In genomic region chr4:168440442-168441264, GRCh38 we compare ENCODE assay signal across 8 cellular contexts. TPM values are rescaled to one million over a fixed set of nuclear protein-coding genes. Genes with fewer than 3 reads are reported as not detected.
DNase-seq lines count a peak whose midpoint lies in the region; ATAC-seq and TF ChIP-seq lines count a peak whose summit lies in the region.

No MANE protein-coding gene starts in this region.

- TF ChIP-seq CTCF in GM13977 (IDR thresholded peaks at IDR 0.05; ENCODE audit: extremely low read depth, insufficient read depth, missing control alignments) (no peak), HFF-Myc (IDR thresholded peaks at IDR 0.05; ENCODE audit: low read depth, low read length, missing control alignments) (no peak), ovary (IDR thresholded peaks at IDR 0.05) (no peak)

- H3K27me3 ChIP-seq in ovary = no peaks in the 10 kb centered on the region
- no peaks in the 10 kb centered on the region for H3K27me3 ChIP-seq in right cardiac atrium (ENCODE audit: control insufficient read depth, insufficient read depth)

- no peak overlapping the region for H3K4me3 ChIP-seq in HFF-Myc (replicated peaks; ENCODE audit: low read depth, low read length)
- no peak overlapping the region for H3K4me3 ChIP-seq in ovary
- no peak overlapping the region for H3K4me3 ChIP-seq in right cardiac atrium (ENCODE audit: low read length)

- in situ Hi-C loops in GM13977 (cut with MboI; ENCODE audit: low pct_unique_long_range_greater_than_20kb, low sequenced_read_pairs, unreplicated experiment) = no loop called here

- ATAC-seq in right cardiac atrium = no peak
- no peak for ATAC-seq in sciatic nerve

- intact Hi-C loops in ovary (cut with DNase I) = no loop called here
- intact Hi-C loops in right cardiac atrium (cut with DNase I) = no loop called here
- intact Hi-C loops in sciatic nerve (cut with DNase I) = no loop called here

- WGBS in ovary, 3 donors = 63 to 72% (median 70%) methylated on average over 4 of the region's 4 CpGs
- 61% methylated on average over 4 of the region's 4 CpGs for WGBS in right cardiac atrium

- H3K9me3 ChIP-seq in ovary (no peaks in the 10 kb centered on the region), right cardiac atrium (ENCODE audit: control insufficient read depth, low read length) (no peaks in the 10 kb centered on the region)

- TF ChIP-seq POLR2A in ovary (IDR thresholded peaks at IDR 0.05) = no peak

- H3K4me1 ChIP-seq in ovary (ENCODE audit: insufficient read depth) (no peaks in the 10 kb centered on the region), right cardiac atrium (ENCODE audit: control insufficient read depth, insufficient read depth, low read length) (no peaks in the 10 kb centered on the region)

- no peak for TF ChIP-seq EP300 in ovary (IDR thresholded peaks at IDR 0.05)

- H3K36me3 ChIP-seq in ovary = no peaks in the 10 kb centered on the region

- DNase-seq in GM13977 (ENCODE audit: low spot score) = peak; percentile 28
- peak; percentile 31 for DNase-seq in HFF-Myc (ENCODE audit: extremely low read depth, low read depth)
- DNase-seq in MV-4-11 (lab: John Stamatoyannopoulos, UW) = peak; percentile 19
- peak; percentile 10 for DNase-seq in iPS-NIHi11 (ENCODE audit: low spot score)
- DNase-seq in ovary = no peak
- no peak for DNase-seq in activated CD4-positive, alpha-beta T cell treated with anti-CD3 and anti-CD28 coated beads for 48 hours
- DNase-seq in right cardiac atrium = no peak
- DNase-seq in sciatic nerve (ENCODE audit: low spot score) = no peak

- H3K27ac ChIP-seq in ovary (no peak overlapping the region), right cardiac atrium (ENCODE audit: low read length) (no peak overlapping the region)

RNA-seq across cellular contexts. Expression of gene DDX60L, which starts 39.6 kb away (rescaled TPM):
- total RNA-seq in ovary (10 to 100 TPM in 6 of 7 donors, 1 to 10 TPM in 1; 9.4 to 20.2 (median 15.0) TPM), right cardiac atrium (10 to 100 TPM in 1 of 4 donors, 1 to 10 TPM in 3; 8.2 to 10.5 (median 8.8) TPM), sciatic nerve (28.3 TPM)
- polyA plus RNA-seq in ovary (10 to 100 TPM in 1 of 2 donors, 1 to 10 TPM in 1; 6.3 to 12.9 TPM), right cardiac atrium (6.1 TPM)

RNA-seq across cellular contexts. Expression of gene PALLD, which starts 56.2 kb away (rescaled TPM):
- total RNA-seq in ovary (100 to 1,000 TPM in 5 of 7 donors, 10 to 100 TPM in 2; 96.8 to 229 (median 137) TPM), right cardiac atrium (1,000 to 10,000 TPM in 1 of 4 donors, 100 to 1,000 TPM in 3; 625 to 1,069 (median 728) TPM), sciatic nerve (104 TPM)
- polyA plus RNA-seq in ovary (100 to 1,000 TPM; 101 to 605 TPM), right cardiac atrium (233 TPM)

Comparison
In these comparisons a context has a peak if more than half of its experiments do, and no peak if none do; other contexts are left out.
1. DNase-seq: peak in GM13977 (single experiment), HFF-Myc (single experiment), MV-4-11 (single experiment) and iPS-NIHi11 (single experiment); none in ovary (0 of 5), activated CD4-positive, alpha-beta T cell treated with anti-CD3 and anti-CD28 coated beads for 48 hours (single experiment), right cardiac atrium (0 of 3) and sciatic nerve (single experiment).